In genomic region chr16:50069060-50069459, GRCh38 we compare ENCODE assay signal across 2 cellular contexts.
TF ChIP-seq lines count a peak whose summit lies in the region.

No MANE protein-coding gene starts in this region.

TF ChIP-seq in IMR-90, 13 proteins besides CTCF, POLR2A, EP300 and RAD21:
- no peak for TF ChIP-seq RFX5 (IDR thresholded peaks at IDR 0.05; ENCODE audit: low read depth, low read length)
- TF ChIP-seq CHD1 (IDR thresholded peaks at IDR 0.05; ENCODE audit: low read depth, low read length): no peak
- no peak for TF ChIP-seq ELK1 (IDR thresholded peaks at IDR 0.05; ENCODE audit: borderline replicate concordance, low read depth, low read length)
- TF ChIP-seq FOS (IDR thresholded peaks at IDR 0.05; ENCODE audit: low read depth, low read length): no peak
- TF ChIP-seq USF2 (IDR thresholded peaks at IDR 0.05; ENCODE audit: low read depth, low read length): no peak
- TF ChIP-seq BHLHE40 (IDR thresholded peaks at IDR 0.05; ENCODE audit: low read depth, low read length): no peak
- TF ChIP-seq NFE2L2 (IDR thresholded peaks at IDR 0.05; ENCODE audit: low read depth, low read length): no peak
- TF ChIP-seq MXI1 (IDR thresholded peaks at IDR 0.05; ENCODE audit: borderline replicate concordance, low read depth, low read length): no peak
- no peak for TF ChIP-seq MAZ (IDR thresholded peaks at IDR 0.05; ENCODE audit: borderline replicate concordance, low read depth, low read length)
- TF ChIP-seq SMC3 (IDR thresholded peaks at IDR 0.05; ENCODE audit: low read depth, low read length): no peak

TF ChIP-seq in K562, 482 proteins besides CTCF, POLR2A, EP300 and RAD21:
- TF ChIP-seq KDM4B (IDR thresholded peaks at IDR 0.05; ENCODE audit: borderline replicate concordance in 2 of 2, low read depth in 1 of 2) (no peak), ZZZ3 (IDR thresholded peaks at IDR 0.05) (no peak), BCOR (IDR thresholded peaks at IDR 0.05) (peak; percentile 40; the same call in 1 of the 2 replicates), KDM1A (IDR thresholded peaks at IDR 0.05) (peak in 1 of 2 experiments; percentile 35; a peak in 1 of 4 replicates), RCOR1 (IDR thresholded peaks at IDR 0.05; ENCODE audit: borderline replicate concordance in 1 of 2, low read depth in 2 of 2, low read length in 2 of 2) (peak in 1 of 2 experiments; percentile 20; a peak in 1 of 4 replicates), RBM25 (IDR thresholded peaks at IDR 0.05; ENCODE audit: low read depth, low read length, severe bottlenecking) (peak; percentile 92), ADNP (tag; IDR thresholded peaks at IDR 0.05) (peak; percentile 55; the same call in 1 of the 2 replicates), ZMIZ1 (IDR thresholded peaks at IDR 0.05; ENCODE audit: low read depth in 2 of 2, low read length in 2 of 2) (no peak), BHLHE40 (IDR thresholded peaks at IDR 0.05; ENCODE audit: low read length) (no peak)
